ENCODE assay signal across 1 cellular context in genomic region chr21:36064085-36064460, GRCh38.
TF ChIP-seq lines count a peak whose summit lies in the region.

No MANE protein-coding gene starts in this region.

TF ChIP-seq in K562, 482 proteins besides CTCF, POLR2A, EP300 and RAD21 (continued from another document):
- TF ChIP-seq GMEB1 (CRISPR knock-in tag; IDR thresholded peaks at IDR 0.05) (no peak), RBM14 (IDR thresholded peaks at IDR 0.05; ENCODE audit: borderline replicate concordance, insufficient read depth, low read depth, low read length) (no peak), ARID1B (IDR thresholded peaks at IDR 0.05) (0 out of 2 replicates have a peak, but pooled peaks have one; percentile 0), RFX1 (IDR thresholded peaks at IDR 0.05) (no peak), NCOA2 (IDR thresholded peaks at IDR 0.05; ENCODE audit: partially characterized antibody in 2 of 2) (no peak), MAFG (tag; conservative IDR thresholded peaks at IDR 0.05) (peak; percentile 49; the same call in 1 of the 2 replicates), C11orf30 (IDR thresholded peaks at IDR 0.05; ENCODE audit: low read depth) (0 out of 2 replicates have a peak, but pooled peaks have one; percentile 4), POU5F1 (IDR thresholded peaks at IDR 0.05; ENCODE audit: borderline replicate concordance, low read depth, low read length, partially characterized antibody) (no peak), ZNF449 (CRISPR knock-in tag; IDR thresholded peaks at IDR 0.05) (no peak), KDM1A (IDR thresholded peaks at IDR 0.05) (no peak), KLF10 (CRISPR knock-in tag; IDR thresholded peaks at IDR 0.05) (no peak), ZBTB8A (IDR thresholded peaks at IDR 0.05; ENCODE audit: partially characterized antibody) (no peak)
